In the genomic region with DNA sequence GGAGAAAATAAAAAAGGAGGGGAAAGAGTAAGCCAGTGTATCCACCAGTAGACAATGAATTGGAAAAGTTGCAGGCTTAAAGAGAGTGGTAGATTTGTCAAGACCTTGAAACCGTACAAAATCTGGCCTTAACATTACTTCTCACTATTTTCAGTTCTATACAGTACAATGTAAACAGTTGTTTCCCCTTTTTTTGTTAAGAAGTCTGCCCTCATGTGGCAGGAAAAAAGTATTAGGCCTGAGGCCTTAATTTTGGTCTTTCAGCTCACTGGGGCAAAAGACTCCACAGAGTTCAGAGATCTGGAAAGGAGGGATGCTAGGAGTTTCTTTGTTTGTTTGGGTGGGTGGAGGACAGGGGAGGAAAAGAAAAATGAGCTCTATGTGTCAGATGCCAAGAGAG, we compare ENCODE assay signal across 8 cellular contexts.
DNase-seq lines count a peak whose midpoint lies in the region; ATAC-seq and TF ChIP-seq lines count a peak whose summit lies in the region.

No MANE protein-coding gene starts in this region.

- intact Hi-C loops in left lung (cut with DNase I) (no loop called here), esophagus squamous epithelium (cut with DNase I) (no loop called here)

- POLR2A ChIA-PET in AG04450 (lab: Yijun Ruan, JAX), result no interaction called here
- POLR2A ChIA-PET in RWPE1 (lab: Yijun Ruan, JAX; ENCODE audit: low non-redundant PET), result no interaction called here

- TF ChIP-seq POLR2A in esophagus squamous epithelium (IDR thresholded peaks at IDR 0.05), result no peak

- H3K9me3 ChIP-seq in AG04450 (ENCODE audit: control insufficient read depth, insufficient read depth, low read length) (no peaks in the 10 kb centered on the region), left lung (no peaks in the 10 kb centered on the region), esophagus squamous epithelium (no peaks in the 10 kb centered on the region)

- DNase-seq in AG04450 (ENCODE audit: low read depth, low spot score), result no peak
- DNase-seq in GM13976 (ENCODE audit: low spot score), result peak; percentile 29
- peak; percentile 3 for DNase-seq in RWPE1 (ENCODE audit: low spot score)
- DNase-seq in left lung, result no peak
- DNase-seq in esophagus squamous epithelium (lab: John Stamatoyannopoulos, UW), result no peak
- no peak for DNase-seq in activated gamma-delta T cell (lab: John Stamatoyannopoulos, UW)

- 7 to 22% methylated on average over 1 of the region's 1 CpG for whole genome bisulfite sequencing in esophagus squamous epithelium, 2 donors

- TF ChIP-seq CTCF in AG04450 (IDR thresholded peaks at IDR 0.05; ENCODE audit: low read depth, low read length) (peak; percentile 42; the same call in 1 of the 2 replicates), GM13976 (IDR thresholded peaks at IDR 0.05; ENCODE audit: borderline replicate concordance, control extremely low read depth, extremely low read depth, insufficient read depth, missing control alignments) (peak; percentile 41), RWPE1 (conservative IDR thresholded peaks at IDR 0.05; ENCODE audit: low read depth) (no peak), left lung (IDR thresholded peaks at IDR 0.05) (peak in 1 of 2 donors; percentile 28), esophagus squamous epithelium (IDR thresholded peaks at IDR 0.05) (peak in 1 of 6 experiments; percentile 17)

- ATAC-seq in HG02938 (IDR thresholded peaks at IDR 0.05; ENCODE audit: unreplicated experiment) (peak; percentile 81), left lung (peak; percentile 29), HG03521 (IDR thresholded peaks at IDR 0.05; ENCODE audit: unreplicated experiment) (no peak)

- in situ Hi-C loops in GM13976 (cut with MboI; ENCODE audit: low sequenced_read_pairs, unreplicated experiment), result loop anchor here (10.0 kb wide), 1 partner anchor 359 kb away; no protein-coding TSS in a partner anchor

- H3K27me3 ChIP-seq in AG04450 (ENCODE audit: control insufficient read depth, insufficient read depth, low read length) (no peaks in the 10 kb centered on the region), left lung (no peaks in the 10 kb centered on the region), esophagus squamous epithelium (no peaks in the 10 kb centered on the region)

- no peaks in the 10 kb centered on the region for H3K36me3 ChIP-seq in left lung
- H3K36me3 ChIP-seq in esophagus squamous epithelium, result no peaks in the 10 kb centered on the region

- CTCF ChIA-PET in AG04450 (lab: Charles Lee) (interaction anchor here (0.6 to 2.1 kb wide), 10 partner anchors 8 to 352 kb away, joined by 3 to 8 read pairs (median 4); no protein-coding TSS in a partner anchor), RWPE1 (lab: Yijun Ruan, JAX) (no interaction called here)

- no peak overlapping the region for H3K27ac ChIP-seq in AG04450 (ENCODE audit: low read depth, low read length)
- H3K27ac ChIP-seq in RWPE1, result no peak overlapping the region
- no peak overlapping the region for H3K27ac ChIP-seq in left lung
- no peak overlapping the region for H3K27ac ChIP-seq in esophagus squamous epithelium

- H3K4me1 ChIP-seq in left lung (no peaks in the 10 kb centered on the region), esophagus squamous epithelium (peaks cover 0 to 4% (median 0%) of the 10 kb centered on the region in 3 donors)

- H3K4me3 ChIP-seq in AG04450 (ENCODE audit: low read depth, low read length) (no peak overlapping the region), left lung (no peak overlapping the region), esophagus squamous epithelium (no peak overlapping the region)

Comparison
In these comparisons a context has a peak if more than half of its experiments do, and no peak if none do; other contexts are left out.
1. DNase-seq: peak in GM13976 (single experiment) and RWPE1 (single experiment); none in AG04450 (single experiment), left lung (0 of 2), esophagus squamous epithelium (single experiment) and activated gamma-delta T cell (single experiment).